20 cellular contexts compared by ENCODE assay signal in the genomic region with DNA sequence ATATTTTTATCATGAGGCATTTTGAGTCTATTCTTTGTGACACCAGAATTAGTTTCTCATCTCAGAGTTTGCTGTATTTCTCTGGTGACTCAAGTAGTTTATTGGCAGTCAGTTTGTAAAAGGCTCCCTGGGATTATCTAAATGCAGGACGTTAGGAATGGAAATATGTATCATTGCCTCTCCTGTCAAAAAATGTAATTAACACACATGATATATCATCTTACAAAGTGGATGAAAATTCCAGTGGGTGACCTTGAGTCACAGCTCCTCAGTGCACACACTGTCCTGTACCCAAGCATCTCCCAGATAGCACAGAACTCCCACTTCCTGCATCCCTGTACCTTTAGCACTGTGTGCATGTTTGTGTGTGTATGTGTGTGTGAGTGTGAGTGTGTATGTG.
A peak's percentile ranks its signal among the peaks of the same experiment; 100 is the strongest.
DNase-seq lines count a peak whose midpoint lies in the region; ATAC-seq, FAIRE-seq and TF ChIP-seq lines count a peak whose summit lies in the region.
"Had no signal": no experiment of that assay in that cellular context is flagged by ENCODE, and none has a peak within 500 bp of the region (broad histone marks: within the 10 kb centered on the region; RNA-seq: fewer than 3 reads in every experiment).

No MANE protein-coding gene starts in this region.

- in situ Hi-C loops in astrocyte of the spinal cord (cut with HindIII; ENCODE audit: low sequenced_read_pairs) = no loop called here

- DNase-seq in EH (ENCODE audit: low read depth) (peak; percentile 40), astrocyte of the spinal cord (ENCODE audit: low read depth, low spot score) (peak; percentile 38), heart left ventricle (no peak), NCI-H2081 (lab: John Stamatoyannopoulos, UW) (no peak), GM12891 (ENCODE audit: insufficient read length, low spot score) (no peak), mucosa of descending colon (no peak)
- DNase-seq: ACHN; activated CD4-positive, alpha-beta memory T cell treated with anti-CD3 and anti-CD28 coated beads for 36 hours; activated T-cell treated with anti-CD3 and anti-CD28 coated beads, Interleukin-2, amount 50 U/mL, for 48 hours; CD8-positive, alpha-beta memory T cell; DMS79 treated with DMSO at 0.1 percent for 48 hours; left colon; naive B cell; NCI-H146; SHP77; stimulated activated CD4-positive, alpha-beta T cell treated with anti-CD3 and anti-CD28 coated beads, Interleukin-15, amount 100 ng/mL, for 24 hours; WERI-Rb-1 had no signal

- TF ChIP-seq CTCF in astrocyte of the spinal cord (IDR thresholded peaks at IDR 0.05; ENCODE audit: low read depth, low read length) = no peak
- no peak for TF ChIP-seq CTCF in heart left ventricle (IDR thresholded peaks at IDR 0.05)
- TF ChIP-seq CTCF in mucosa of descending colon (IDR thresholded peaks at IDR 0.05) = no peak

- H3K27me3 ChIP-seq in heart left ventricle = no peaks in the 10 kb centered on the region
- no peaks in the 10 kb centered on the region for H3K27me3 ChIP-seq in rectal smooth muscle tissue (ENCODE audit: control insufficient read depth, insufficient read depth, low read length)

- intact Hi-C loops in heart left ventricle (cut with DNase I) (no loop called here), mucosa of descending colon (cut with DNase I, micrococcal nuclease) (no loop called here)

- TF ChIP-seq POLR2A in heart left ventricle (IDR thresholded peaks at IDR 0.05) (no peak), GM12891 (IDR thresholded peaks at IDR 0.05; ENCODE audit: low read depth, low read length) (no peak)

- H3K27ac ChIP-seq in heart left ventricle = peak overlapping the region; percentile 3 to 90 (median 76)
- H3K27ac ChIP-seq in rectal smooth muscle tissue (ENCODE audit: low read depth, low read length) = peak overlapping the region; percentile 15
- H3K27ac ChIP-seq: WERI-Rb-1 had no signal

- H3K9ac ChIP-seq in rectal smooth muscle tissue (ENCODE audit: low read length) = no peak overlapping the region

- H3K36me3 ChIP-seq in heart left ventricle (peaks cover 0 to 29% (median 10%) of the 10 kb centered on the region in 9 donors), rectal smooth muscle tissue (ENCODE audit: control insufficient read depth, insufficient read depth, low read length) (no peaks in the 10 kb centered on the region), mucosa of descending colon (ENCODE audit: low read depth) (no peaks in the 10 kb centered on the region)
- H3K36me3 ChIP-seq: WERI-Rb-1 had no signal

- H3K9me3 ChIP-seq in heart left ventricle = no peaks in the 10 kb centered on the region
- no peaks in the 10 kb centered on the region for H3K9me3 ChIP-seq in mucosa of descending colon

- ATAC-seq in heart left ventricle (peak; percentile 47 to 68 (median 55)), GM21737 (IDR thresholded peaks at IDR 0.05; ENCODE audit: unreplicated experiment) (no peak), mucosa of descending colon (no peak)
- ATAC-seq: left colon had no signal

- peaks cover 0 to 63% (median 37%) of the 10 kb centered on the region in 12 donors for H3K4me1 ChIP-seq in heart left ventricle
- H3K4me1 ChIP-seq in rectal smooth muscle tissue (ENCODE audit: control insufficient read depth, insufficient read depth, low read length) = no peaks in the 10 kb centered on the region
- H3K4me1 ChIP-seq in mucosa of descending colon (ENCODE audit: low read depth) = no peaks in the 10 kb centered on the region

- no peak for FAIRE-seq in GM12891 (lab: Jason Lieb, UNC)
- FAIRE-seq: H54 had no signal

- 10 to 22% (median 19%) methylated on average over 1 of the region's 1 CpG for WGBS in heart left ventricle, 4 donors

- no peak overlapping the region for H3K4me3 ChIP-seq in astrocyte of the spinal cord (ENCODE audit: low read depth, low read length)
- H3K4me3 ChIP-seq in heart left ventricle = no peak overlapping the region
- no peak overlapping the region for H3K4me3 ChIP-seq in rectal smooth muscle tissue (ENCODE audit: low read length)
- no peak overlapping the region for H3K4me3 ChIP-seq in mucosa of descending colon

TF ChIP-seq in GM12891, 5 proteins besides CTCF, POLR2A, EP300 and RAD21:
- TF ChIP-seq POU2F2 (IDR thresholded peaks at IDR 0.05; ENCODE audit: low read depth, low read length) (no peak), PAX5 (IDR thresholded peaks at IDR 0.05; ENCODE audit: insufficient read depth, low read length, severe bottlenecking) (no peak), SPI1 (IDR thresholded peaks at IDR 0.05; ENCODE audit: low read depth, low read length) (no peak), POLR2AphosphoS5 (IDR thresholded peaks at IDR 0.05; ENCODE audit: low read depth, low read length) (no peak), TAF1 (IDR thresholded peaks at IDR 0.05; ENCODE audit: low read depth, low read length) (no peak)

Comparison
In these comparisons a context has a peak if more than half of its experiments do, and no peak if none do; other contexts are left out.
1. DNase-seq: peak in EH (single experiment) and astrocyte of the spinal cord (single experiment); none in heart left ventricle (0 of 5), NCI-H2081 (0 of 2), GM12891 (single experiment) and mucosa of descending colon (0 of 3).
2. ATAC-seq: peak in heart left ventricle (4 of 4); none in GM21737 (single experiment) and mucosa of descending colon (single experiment).